ENCODE assay signal across 8 cellular contexts in genomic region chr17:75749545-75750389, GRCh38. TPM values are rescaled to one million over a fixed set of nuclear protein-coding genes. Genes with fewer than 3 reads are reported as not detected.
A peak's percentile ranks its signal among the peaks of the same experiment; 100 is the strongest.
DNase-seq lines count a peak whose midpoint lies in the region; ATAC-seq and TF ChIP-seq lines count a peak whose summit lies in the region.

No MANE protein-coding gene starts in this region.

- peak; percentile 82 for ATAC-seq in stimulated activated naive CD8-positive, alpha-beta T cell treated with anti-CD3 and anti-CD28 coated beads, Interleukin-15, amount 100 ng/mL, for 72 hours
- no peak for ATAC-seq in GM19035 (IDR thresholded peaks at IDR 0.05; ENCODE audit: unreplicated experiment)

- no peaks in the 10 kb centered on the region for H3K9me3 Mint-ChIP-seq in activated T-helper 1 cell treated with anti-CD3 and anti-CD28 coated beads, Interleukin-12 subunit alpha, Interleukin-12 subunit beta, Interleukin-2, Interleukin-4 antibody, amounts not matched to agents 30 ng/mL and 10 ng/mL and 1 ng/mL, durations not matched to agents 14 hours and 24 hours and 36 hours
- H3K9me3 Mint-ChIP-seq in neural progenitor cell: no peaks in the 10 kb centered on the region
- H3K9me3 Mint-ChIP-seq in stimulated activated naive CD8-positive, alpha-beta T cell treated with anti-CD3 and anti-CD28 coated beads, Interleukin-15, amount 100 ng/mL, for 72 hours: no peaks in the 10 kb centered on the region

- no peaks in the 10 kb centered on the region for H3K79me2 ChIP-seq in neural progenitor cell (ENCODE audit: low read depth)

- peaks cover 6% of the 10 kb centered on the region for H3K27me3 ChIP-seq in neural progenitor cell

- peaks cover 28% of the 10 kb centered on the region for H3F3A ChIP-seq in neural progenitor cell (ENCODE audit: low read depth)

- H3K4me1 ChIP-seq in neural progenitor cell: peaks cover 5% of the 10 kb centered on the region

- H3K27me3 Mint-ChIP-seq in activated T-helper 1 cell treated with anti-CD3 and anti-CD28 coated beads, Interleukin-12 subunit alpha, Interleukin-12 subunit beta, Interleukin-2, Interleukin-4 antibody, amounts not matched to agents 30 ng/mL and 10 ng/mL and 1 ng/mL, durations not matched to agents 14 hours and 24 hours and 36 hours (ENCODE audit: insufficient read depth): peaks cover 12% of the 10 kb centered on the region
- H3K27me3 Mint-ChIP-seq in neural progenitor cell (ENCODE audit: insufficient read depth, low read depth): peaks cover 13% of the 10 kb centered on the region
- peaks cover 8% of the 10 kb centered on the region for H3K27me3 Mint-ChIP-seq in stimulated activated naive CD8-positive, alpha-beta T cell treated with anti-CD3 and anti-CD28 coated beads, Interleukin-15, amount 100 ng/mL, for 72 hours

- no peaks in the 10 kb centered on the region for H3K36me3 ChIP-seq in neural progenitor cell

- DNase-seq in ELR (ENCODE audit: low read depth) (peak; percentile 87), LHCN-M2 (ENCODE audit: low read depth) (peak; percentile 59), RPMI7951 (ENCODE audit: low read depth) (peak; percentile 60), fibroblast of peridontal ligament (ENCODE audit: extremely low read depth) (peak; percentile 64), neural progenitor cell (ENCODE audit: low spot score) (peak; percentile 89)
- peak; percentile 77 for DNase-seq in activated T-helper 1 cell treated with anti-CD3 and anti-CD28 coated beads, Interleukin-12 subunit alpha, Interleukin-12 subunit beta, Interleukin-2, Interleukin-4 antibody, amounts not matched to agents 30 ng/mL and 10 ng/mL and 1 ng/mL, durations not matched to agents 14 hours and 24 hours and 36 hours (ENCODE audit: low spot score)
- DNase-seq in stimulated activated naive CD8-positive, alpha-beta T cell treated with anti-CD3 and anti-CD28 coated beads, Interleukin-15, amount 100 ng/mL, for 72 hours: peak; percentile 87

- H3K9ac ChIP-seq in neural progenitor cell: no peak overlapping the region

- no peak overlapping the region for H3K4me3 Mint-ChIP-seq in activated T-helper 1 cell treated with anti-CD3 and anti-CD28 coated beads, Interleukin-12 subunit alpha, Interleukin-12 subunit beta, Interleukin-2, Interleukin-4 antibody, amounts not matched to agents 30 ng/mL and 10 ng/mL and 1 ng/mL, durations not matched to agents 14 hours and 24 hours and 36 hours
- no peak overlapping the region for H3K4me3 Mint-ChIP-seq in neural progenitor cell
- peak overlapping the region in 1 of 2 donors; percentile 50 for H3K4me3 Mint-ChIP-seq in stimulated activated naive CD8-positive, alpha-beta T cell treated with anti-CD3 and anti-CD28 coated beads, Interleukin-15, amount 100 ng/mL, for 72 hours

- H2AFZ ChIP-seq in neural progenitor cell (replicated peaks): peak overlapping the region; percentile 88

- TF ChIP-seq CTCF in neural progenitor cell (IDR thresholded peaks at IDR 0.05): peak; percentile 97

- H3K27ac Mint-ChIP-seq in activated T-helper 1 cell treated with anti-CD3 and anti-CD28 coated beads, Interleukin-12 subunit alpha, Interleukin-12 subunit beta, Interleukin-2, Interleukin-4 antibody, amounts not matched to agents 30 ng/mL and 10 ng/mL and 1 ng/mL, durations not matched to agents 14 hours and 24 hours and 36 hours: no peak overlapping the region
- H3K27ac Mint-ChIP-seq in neural progenitor cell: peak overlapping the region; percentile 29
- H3K27ac Mint-ChIP-seq in stimulated activated naive CD8-positive, alpha-beta T cell treated with anti-CD3 and anti-CD28 coated beads, Interleukin-15, amount 100 ng/mL, for 72 hours: no peak overlapping the region

- H3K27ac ChIP-seq in neural progenitor cell: no peak overlapping the region

- intact Hi-C loops in activated T-helper 1 cell treated with anti-CD3 and anti-CD28 coated beads, Interleukin-12 subunit alpha, Interleukin-12 subunit beta, Interleukin-2, Interleukin-4 antibody, amounts not matched to agents 30 ng/mL and 10 ng/mL and 1 ng/mL, durations not matched to agents 14 hours and 24 hours and 36 hours (cut with micrococcal nuclease): loop anchor here (1.0 to 2.0 kb wide), 5 partner anchors 74 to 323 kb away; partner anchors contain the start of gene SMIM5

- H3K4me2 ChIP-seq in neural progenitor cell: peak overlapping the region; percentile 57

- no peak overlapping the region for H3K4me3 ChIP-seq in neural progenitor cell

- no peaks in the 10 kb centered on the region for H3K36me3 Mint-ChIP-seq in activated T-helper 1 cell treated with anti-CD3 and anti-CD28 coated beads, Interleukin-12 subunit alpha, Interleukin-12 subunit beta, Interleukin-2, Interleukin-4 antibody, amounts not matched to agents 30 ng/mL and 10 ng/mL and 1 ng/mL, durations not matched to agents 14 hours and 24 hours and 36 hours (ENCODE audit: low read depth)
- H3K36me3 Mint-ChIP-seq in neural progenitor cell: no peaks in the 10 kb centered on the region

- H3K4me1 Mint-ChIP-seq in activated T-helper 1 cell treated with anti-CD3 and anti-CD28 coated beads, Interleukin-12 subunit alpha, Interleukin-12 subunit beta, Interleukin-2, Interleukin-4 antibody, amounts not matched to agents 30 ng/mL and 10 ng/mL and 1 ng/mL, durations not matched to agents 14 hours and 24 hours and 36 hours (ENCODE audit: low read depth): peaks cover 16% of the 10 kb centered on the region
- peaks cover 10% of the 10 kb centered on the region for H3K4me1 Mint-ChIP-seq in neural progenitor cell
- H3K4me1 Mint-ChIP-seq in stimulated activated naive CD8-positive, alpha-beta T cell treated with anti-CD3 and anti-CD28 coated beads, Interleukin-15, amount 100 ng/mL, for 72 hours: peaks cover 35% of the 10 kb centered on the region

- H4K20me1 ChIP-seq in neural progenitor cell (ENCODE audit: low read depth): no peaks in the 10 kb centered on the region

- H3K9me3 ChIP-seq in neural progenitor cell (ENCODE audit: low read depth): no peaks in the 10 kb centered on the region

RNA-seq across cellular contexts. Expression of gene GALK1, which starts 15.2 kb away (rescaled TPM):
- total RNA-seq in LHCN-M2 (2014; rRNA removed) (65.4 and 66.3 TPM in 2 replicates), neural progenitor cell (ENCODE audit: low replicate concordance) (6.5 and 27.3 TPM in 2 replicates)
- polyA plus RNA-seq in LHCN-M2 (2012): 60.8 TPM
- total RNA-seq in RPMI7951 (2014; rRNA removed; shearing (Covaris generic)): 37.0 and 44.2 TPM in 2 replicates
- 48.0 and 49.3 TPM in 2 replicates for total RNA-seq in activated T-helper 1 cell treated with anti-CD3 and anti-CD28 coated beads, Interleukin-12 subunit alpha, Interleukin-12 subunit beta, Interleukin-2, Interleukin-4 antibody, amounts not matched to agents 30 ng/mL and 10 ng/mL and 1 ng/mL, durations not matched to agents 14 hours and 24 hours and 36 hours

RNA-seq across cellular contexts. Expression of gene ITGB4, which starts 28.5 kb away (rescaled TPM):
- total RNA-seq in LHCN-M2 (2014; rRNA removed) (0.17 and 5.5 TPM in 2 replicates), neural progenitor cell (ENCODE audit: low replicate concordance) (1.1 TPM in 1 of 2 replicates, not detected in the other)
- 2.7 TPM for polyA plus RNA-seq in LHCN-M2 (2012)
- total RNA-seq in RPMI7951 (2014; rRNA removed; shearing (Covaris generic)): 0.36 and 0.39 TPM in 2 replicates
- 1.4 and 2.7 TPM in 2 replicates for total RNA-seq in activated T-helper 1 cell treated with anti-CD3 and anti-CD28 coated beads, Interleukin-12 subunit alpha, Interleukin-12 subunit beta, Interleukin-2, Interleukin-4 antibody, amounts not matched to agents 30 ng/mL and 10 ng/mL and 1 ng/mL, durations not matched to agents 14 hours and 24 hours and 36 hours

RNA-seq across cellular contexts. Expression of gene UNK, which starts 34.8 kb away (rescaled TPM):
- total RNA-seq in LHCN-M2 (2014; rRNA removed): 18.8 and 32.5 TPM in 2 replicates
- polyA plus RNA-seq in LHCN-M2 (2012): 12.9 TPM
- 15.6 and 16.0 TPM in 2 replicates for total RNA-seq in RPMI7951 (2014; rRNA removed; shearing (Covaris generic))
- total RNA-seq in activated T-helper 1 cell treated with anti-CD3 and anti-CD28 coated beads, Interleukin-12 subunit alpha, Interleukin-12 subunit beta, Interleukin-2, Interleukin-4 antibody, amounts not matched to agents 30 ng/mL and 10 ng/mL and 1 ng/mL, durations not matched to agents 14 hours and 24 hours and 36 hours: 26.0 and 26.9 TPM in 2 replicates
- total RNA-seq in neural progenitor cell (ENCODE audit: low replicate concordance): 38.5 and 43.0 TPM in 2 replicates
